In genomic region chr5:156963125-156963524, GRCh38 we compare ENCODE assay signal across 13 cellular contexts. TPM values are rescaled to one million over a fixed set of nuclear protein-coding genes. Genes with fewer than 3 reads are reported as not detected.
DNase-seq lines count a peak whose midpoint lies in the region; ATAC-seq lines count a peak whose summit lies in the region.
"Had no signal": no experiment of that assay in that cellular context is flagged by ENCODE, and none has a peak within 500 bp of the region (broad histone marks: within the 10 kb centered on the region; RNA-seq: fewer than 3 reads in every experiment).

Gene TIMD4, minus strand, starts transcription at chr5:156963226. Its CDS starts 28 bp downstream, at chr5:156963198.

- ATAC-seq in Right ventricle myocardium superior (ENCODE audit: poor library complexity) (peak; percentile 20), left ventricle myocardium superior (peak; percentile 51), GM21619 (IDR thresholded peaks at IDR 0.05; ENCODE audit: unreplicated experiment) (no peak)

- no peak for DNase-seq in Right ventricle myocardium superior
- no peak for DNase-seq in cardiac septum (ENCODE audit: low spot score)
- peak; percentile 66 for DNase-seq in MV-4-11 (lab: John Stamatoyannopoulos, UW)
- DNase-seq in left ventricle myocardium superior = no peak
- no peak for DNase-seq in NCI-H2171 (lab: John Stamatoyannopoulos, UW)
- DNase-seq in SIG-M5 (lab: John Stamatoyannopoulos, UW) = no peak
- DNase-seq: HCEC 1CT, NCI-H1436, NCI-H2029, NCI-H2171 treated with DMSO at 0.1 percent for 48 hours, NCI-H774 had no signal

- intact Hi-C loops in Right ventricle myocardium superior (cut with DNase I) = no loop called here
- intact Hi-C loops in cardiac septum (cut with DNase I) = no loop called here
- intact Hi-C loops in left ventricle myocardium superior (cut with micrococcal nuclease) = no loop called here

RNA-seq across cellular contexts. Expression of gene TIMD4, which starts in this region (rescaled TPM):
- total RNA-seq in Right ventricle myocardium superior (not detected), cardiac septum (not detected), left ventricle myocardium superior (not detected)
- total RNA-seq: NCI-H460 had no signal

Comparison
In these comparisons a context has a peak if more than half of its experiments do, and no peak if none do; other contexts are left out.
1. Peak in ATAC-seq in Right ventricle myocardium superior; RNA of the gene not detected or under 1 TPM.
2. Peak in ATAC-seq in left ventricle myocardium superior; RNA of the gene not detected or under 1 TPM.